20 cellular contexts compared by ENCODE assay signal in the genomic region with DNA sequence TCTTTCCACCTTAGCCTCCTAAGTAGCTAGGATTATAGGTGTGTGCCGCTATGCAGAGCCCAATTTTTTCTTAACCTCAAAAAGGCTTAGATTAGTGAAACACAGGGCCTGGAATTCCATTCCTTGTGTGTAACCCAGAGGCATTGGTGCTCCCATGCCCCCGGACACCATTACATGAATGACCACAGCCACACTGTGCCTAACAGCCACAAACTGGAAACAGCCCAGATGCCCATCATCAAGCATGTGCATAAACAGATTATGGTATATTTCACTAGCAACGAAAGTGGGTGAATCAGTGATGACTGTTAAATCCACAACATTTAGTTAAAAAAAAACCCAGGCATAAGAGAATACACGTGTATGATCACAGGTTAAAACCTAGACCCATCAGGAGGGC. TPM values are rescaled to one million over a fixed set of nuclear protein-coding genes. Genes with fewer than 3 reads are reported as not detected.
"Had no signal": no experiment of that assay in that cellular context is flagged by ENCODE, and none has a peak within 500 bp of the region (broad histone marks: within the 10 kb centered on the region; RNA-seq: fewer than 3 reads in every experiment).

No MANE protein-coding gene starts in this region.

- H3K27me3 ChIP-seq: breast epithelium, dorsolateral prefrontal cortex, left lung, ovary had no signal

- H3K36me3 ChIP-seq: breast epithelium, heart right ventricle, left lung, ovary, thoracic aorta had no signal

- ATAC-seq: esophagus mucosa; natural killer cell treated with Interleukin-12 subunit alpha and Interleukin-12 subunit beta and Interleukin-15 and Interleukin-18, amount 100 ng/mL, for 72 hours; stimulated activated naive CD8-positive, alpha-beta T cell treated with anti-CD3 and anti-CD28 coated beads, Interleukin-15, amount 100 ng/mL, for 72 hours had no signal

- H3K27ac ChIP-seq: heart right ventricle, left lung, ovary had no signal

- H3K4me1 ChIP-seq: breast epithelium, left lung had no signal

- H3K9me3 Mint-ChIP-seq: activated B cell treated with CpG ODN at 0.5 μM for 24 hours; activated naive CD4-positive, alpha-beta T cell treated with anti-CD3 and anti-CD28 coated beads, Interleukin-2, amount 50 U/mL, for 24 hours; memory B cell; natural killer cell treated with Interleukin-12 subunit alpha and Interleukin-12 subunit beta and Interleukin-15 and Interleukin-18, amount 100 ng/mL, for 72 hours; stimulated activated naive CD8-positive, alpha-beta T cell treated with anti-CD3 and anti-CD28 coated beads, Interleukin-15, amount 100 ng/mL, for 72 hours; T-helper 1 cell treated with Interleukin-12 subunit alpha and Interleukin-12 subunit beta and Interleukin-4 antibody, amounts not matched to agents 30 μg/mL and 1 μg/mL, for 36 hours had no signal

- DNase-seq: activated B cell treated with CpG ODN at 0.5 μM for 24 hours; activated CD4-positive, alpha-beta T cell treated with anti-CD3 and anti-CD28 coated beads, Interleukin-2, amount 50 U/mL, for 1 hour; activated effector memory CD4-positive, alpha-beta T cell treated with Interleukin-2 at 50 U/mL for 16 hours; amniotic stem cell; dorsolateral prefrontal cortex; heart right ventricle; islet precursor cell; ovary; stimulated activated CD4-positive, alpha-beta T cell treated with anti-CD3 and anti-CD28 coated beads, Interleukin-4, amount 100 ng/mL, for 1 hour; stimulated activated naive CD8-positive, alpha-beta T cell treated with anti-CD3 and anti-CD28 coated beads, Interleukin-15, amount 100 ng/mL, for 72 hours had no signal

- H3K4me3 Mint-ChIP-seq: activated B cell treated with CpG ODN at 0.5 μM for 24 hours; activated naive CD4-positive, alpha-beta T cell treated with anti-CD3 and anti-CD28 coated beads, Interleukin-2, amount 50 U/mL, for 24 hours; memory B cell; natural killer cell treated with Interleukin-12 subunit alpha and Interleukin-12 subunit beta and Interleukin-15 and Interleukin-18, amount 100 ng/mL, for 72 hours; T-helper 1 cell treated with Interleukin-12 subunit alpha and Interleukin-12 subunit beta and Interleukin-4 antibody, amounts not matched to agents 30 μg/mL and 1 μg/mL, for 36 hours had no signal

- H3K36me3 Mint-ChIP-seq: activated naive CD4-positive, alpha-beta T cell treated with anti-CD3 and anti-CD28 coated beads, Interleukin-2, amount 50 U/mL, for 24 hours; memory B cell; natural killer cell treated with Interleukin-12 subunit alpha and Interleukin-12 subunit beta and Interleukin-15 and Interleukin-18, amount 100 ng/mL, for 72 hours had no signal

- H3K4me3 ChIP-seq: left lung, ovary had no signal

- H3K4me1 Mint-ChIP-seq: activated naive CD4-positive, alpha-beta T cell treated with anti-CD3 and anti-CD28 coated beads, Interleukin-2, amount 50 U/mL, for 24 hours; memory B cell had no signal

- H3K27ac Mint-ChIP-seq: activated B cell treated with CpG ODN at 0.5 μM for 24 hours; activated naive CD4-positive, alpha-beta T cell treated with anti-CD3 and anti-CD28 coated beads, Interleukin-2, amount 50 U/mL, for 24 hours; memory B cell; natural killer cell treated with Interleukin-12 subunit alpha and Interleukin-12 subunit beta and Interleukin-15 and Interleukin-18, amount 100 ng/mL, for 72 hours; T-helper 1 cell treated with Interleukin-12 subunit alpha and Interleukin-12 subunit beta and Interleukin-4 antibody, amounts not matched to agents 30 μg/mL and 1 μg/mL, for 36 hours had no signal

- H3K9me3 ChIP-seq: breast epithelium, heart right ventricle, left lung, ovary, thoracic aorta had no signal

RNA-seq across cellular contexts. Expression of a gene that starts 24.4 kb away (rescaled TPM):
- total RNA-seq: activated B cell treated with CpG ODN at 0.5 μM for 24 hours; breast epithelium; chondrocyte; dorsolateral prefrontal cortex; esophagus mucosa; heart right ventricle; left lung; natural killer cell treated with Interleukin-12 subunit alpha and Interleukin-12 subunit beta and Interleukin-15 and Interleukin-18, amount 100 ng/mL, for 72 hours; ovary; thoracic aorta; ureter had no signal
